ENCODE assay signal across 12 cellular contexts in genomic region chr13:23460309-23460708, GRCh38. TPM values are rescaled to one million over a fixed set of nuclear protein-coding genes. Genes with fewer than 3 reads are reported as not detected.
DNase-seq lines count a peak whose midpoint lies in the region; ATAC-seq and TF ChIP-seq lines count a peak whose summit lies in the region.
"Had no signal": no experiment of that assay in that cellular context is flagged by ENCODE, and none has a peak within 500 bp of the region (broad histone marks: within the 10 kb centered on the region; RNA-seq: fewer than 3 reads in every experiment).

No MANE protein-coding gene starts in this region.

- no peak overlapping the region for H3K27ac Mint-ChIP-seq in mesothelial cell of epicardium
- H3K27ac Mint-ChIP-seq: IgD-negative memory B cell had no signal

- H3K27ac ChIP-seq in upper lobe of right lung (no peak overlapping the region), SJCRH30 (no peak overlapping the region)
- H3K27ac ChIP-seq: esophagus muscularis mucosa, GM23248 had no signal

- intact Hi-C loops in upper lobe of right lung (cut with DNase I): loop anchor here (10.0 kb wide), 1 partner anchor 414 kb away; no protein-coding TSS in a partner anchor

- ATAC-seq in GM18909 (IDR thresholded peaks at IDR 0.05; ENCODE audit: poor library complexity, unreplicated experiment) (peak; percentile 83), HG02759 (IDR thresholded peaks at IDR 0.05; ENCODE audit: unreplicated experiment) (peak; percentile 76), upper lobe of right lung (peak; percentile 72)

- no peak for TF ChIP-seq CTCF in upper lobe of right lung (IDR thresholded peaks at IDR 0.05)
- no peak for TF ChIP-seq CTCF in mesothelial cell of epicardium (IDR thresholded peaks at IDR 0.05; ENCODE audit: unreplicated experiment)

- no peaks in the 10 kb centered on the region for H3K9me3 ChIP-seq in upper lobe of right lung
- no peaks in the 10 kb centered on the region for H3K9me3 ChIP-seq in SJCRH30 (replicated peaks)
- H3K9me3 ChIP-seq: esophagus muscularis mucosa had no signal

- H3K36me3 ChIP-seq in upper lobe of right lung: no peaks in the 10 kb centered on the region
- H3K36me3 ChIP-seq in SJCRH30: no peaks in the 10 kb centered on the region
- H3K36me3 ChIP-seq: esophagus muscularis mucosa had no signal

- no peaks in the 10 kb centered on the region for H3K36me3 Mint-ChIP-seq in mesothelial cell of epicardium

- H3K9me3 Mint-ChIP-seq in mesothelial cell of epicardium: peaks cover 3% of the 10 kb centered on the region
- H3K9me3 Mint-ChIP-seq: IgD-negative memory B cell had no signal

- H3K4me3 ChIP-seq in upper lobe of right lung (no peak overlapping the region), SJCRH30 (no peak overlapping the region)
- H3K4me3 ChIP-seq: esophagus muscularis mucosa, GM23248 had no signal

- peaks cover 31% of the 10 kb centered on the region for H3K4me1 Mint-ChIP-seq in mesothelial cell of epicardium

- peak; percentile 28 for DNase-seq in KG1 (lab: John Stamatoyannopoulos, UW)
- no peak for DNase-seq in upper lobe of right lung
- DNase-seq in GM19240 (ENCODE audit: insufficient read length, low spot score): no peak
- DNase-seq in SJCRH30: no peak
- no peak for DNase-seq in mesothelial cell of epicardium (ENCODE audit: low spot score in 2 of 2, unreplicated experiment in 2 of 2)
- DNase-seq: GM23248; NCI-H226; stimulated activated CD4-positive, alpha-beta T cell treated with anti-CD3 and anti-CD28 coated beads, Interleukin-2, amount 100 ng/mL, for 24 hours had no signal

- no peak overlapping the region for H3K4me3 Mint-ChIP-seq in mesothelial cell of epicardium
- H3K4me3 Mint-ChIP-seq: IgD-negative memory B cell had no signal

- H3K27me3 Mint-ChIP-seq in mesothelial cell of epicardium (ENCODE audit: low read depth): no peaks in the 10 kb centered on the region

- H3K4me1 ChIP-seq in upper lobe of right lung: no peaks in the 10 kb centered on the region
- no peaks in the 10 kb centered on the region for H3K4me1 ChIP-seq in SJCRH30

- H3K27me3 ChIP-seq in upper lobe of right lung: no peaks in the 10 kb centered on the region
- no peaks in the 10 kb centered on the region for H3K27me3 ChIP-seq in SJCRH30
- H3K27me3 ChIP-seq: esophagus muscularis mucosa had no signal

RNA-seq across cellular contexts. Expression of gene SACS, which starts 26.8 kb away (rescaled TPM):
- total RNA-seq in upper lobe of right lung (7.0 TPM), mesothelial cell of epicardium (18.7 to 19.2 TPM (median 19.2 TPM) in 3 replicates)
- 87.2 and 107 TPM in 2 replicates for total RNA-seq in SJCRH30 (2014; rRNA removed; shearing (Covaris generic))
